18 cellular contexts compared by ENCODE assay signal in the genomic region with DNA sequence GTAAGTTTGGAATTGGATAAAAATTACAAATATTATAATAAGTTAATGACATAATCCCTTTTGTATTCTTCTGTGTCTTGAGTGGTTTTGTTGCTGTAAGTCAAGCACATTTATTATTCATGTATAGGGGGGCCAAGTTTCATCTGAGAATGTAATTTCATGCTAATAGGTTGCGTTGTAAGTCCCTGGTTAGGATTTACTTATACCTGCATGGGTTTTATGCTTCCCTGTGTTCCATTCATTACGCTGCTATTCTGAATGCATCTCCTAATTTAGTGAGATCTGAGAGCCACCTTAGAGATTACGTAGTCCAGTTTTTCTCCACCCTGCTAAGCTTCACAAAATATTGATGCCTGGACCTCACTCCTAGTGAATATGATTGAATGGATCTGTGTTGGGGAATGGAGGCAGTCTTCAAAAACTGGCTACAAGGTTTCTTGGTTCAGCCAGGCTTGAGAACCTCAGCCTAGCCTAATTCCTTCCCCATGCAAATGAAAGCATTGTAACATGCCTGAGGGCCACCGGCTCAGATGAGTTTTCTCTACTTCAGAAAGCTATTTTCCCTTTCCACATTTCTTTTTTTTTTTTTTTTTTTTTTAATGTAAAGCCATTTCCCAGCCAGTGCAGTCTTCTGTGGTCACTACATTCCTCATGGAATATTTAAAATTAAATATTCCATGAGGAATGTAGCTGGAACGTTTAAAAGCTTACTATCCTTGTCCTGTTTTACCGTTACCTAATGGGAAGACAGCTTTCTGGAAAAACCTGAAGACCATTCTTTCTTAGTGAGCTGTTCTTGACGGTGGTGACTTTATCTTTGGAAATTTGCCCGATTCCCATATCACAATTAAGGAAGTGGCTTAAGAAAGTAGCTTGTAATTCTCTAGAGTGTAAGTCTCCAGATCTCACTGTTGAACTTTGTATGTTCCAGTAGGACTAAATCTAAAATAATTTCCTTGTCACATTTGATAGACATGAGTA. TPM values are rescaled to one million over a fixed set of nuclear protein-coding genes. Genes with fewer than 3 reads are reported as not detected.
A peak's percentile ranks its signal among the peaks of the same experiment; 100 is the strongest.
DNase-seq lines count a peak whose midpoint lies in the region; ATAC-seq and TF ChIP-seq lines count a peak whose summit lies in the region.
"Had no signal": no experiment of that assay in that cellular context is flagged by ENCODE, and none has a peak within 500 bp of the region (broad histone marks: within the 10 kb centered on the region; RNA-seq: fewer than 3 reads in every experiment).

No MANE protein-coding gene starts in this region.

- POLR2A ChIA-PET in PC-3 (lab: Charles Lee; ENCODE audit: unreplicated experiment) = no interaction called here

- CTCF ChIA-PET in PC-3 (lab: Charles Lee) = interaction anchor here (0.6 kb wide), 3 partner anchors 8 to 77 kb away, joined by 3 to 4 read pairs (median 4); no protein-coding TSS in a partner anchor

- no peak overlapping the region for H3K18ac ChIP-seq in mesendoderm (ENCODE audit: low read length)

- ATAC-seq in PC-3 (peak; percentile 62), esophagus mucosa (no peak), HG03097 (IDR thresholded peaks at IDR 0.05; ENCODE audit: low FRiP score, unreplicated experiment) (no peak)
- ATAC-seq: gastroesophageal sphincter; left colon; natural killer cell treated with Interleukin-12 subunit alpha and Interleukin-12 subunit beta and Interleukin-15 and Interleukin-18, amount 100 ng/mL, for 72 hours had no signal

- H3K9me2 ChIP-seq in PC-3 (replicated peaks; ENCODE audit: low read length) = no peaks in the 10 kb centered on the region
- H3K9me2 ChIP-seq in hepatocyte (replicated peaks; ENCODE audit: insufficient read depth) = no peaks in the 10 kb centered on the region

- H3K9ac ChIP-seq in PC-3 (ENCODE audit: low read length) (no peak overlapping the region), mesendoderm (ENCODE audit: low read length) (no peak overlapping the region)

- no peak overlapping the region for H4K8ac ChIP-seq in mesendoderm (ENCODE audit: low read depth, low read length)

- H4K20me1 ChIP-seq in PC-3 (ENCODE audit: low read length) = no peaks in the 10 kb centered on the region
- no peaks in the 10 kb centered on the region for H4K20me1 ChIP-seq in hepatocyte (ENCODE audit: insufficient read depth, poor library complexity, severe bottlenecking)

- peaks cover 18% of the 10 kb centered on the region for H3K4me1 ChIP-seq in PC-3 (ENCODE audit: insufficient read depth, low read length)
- no peaks in the 10 kb centered on the region for H3K4me1 ChIP-seq in mesendoderm (ENCODE audit: control insufficient read depth, low read depth, low read length)
- no peaks in the 10 kb centered on the region for H3K4me1 ChIP-seq in hepatocyte (ENCODE audit: insufficient read depth)
- H3K4me1 ChIP-seq: gastroesophageal sphincter, spleen had no signal

- H2AFZ ChIP-seq in PC-3 (ENCODE audit: low read length) (no peak overlapping the region), hepatocyte (no peak overlapping the region)

- H3K36me3 ChIP-seq in PC-3 (ENCODE audit: low read depth, low read length) (no peaks in the 10 kb centered on the region), mesendoderm (ENCODE audit: control insufficient read depth, insufficient read depth, low read length) (no peaks in the 10 kb centered on the region), hepatocyte (replicated peaks; ENCODE audit: insufficient read depth, low read depth) (no peaks in the 10 kb centered on the region)
- H3K36me3 ChIP-seq: gastroesophageal sphincter, spleen had no signal

- H2BK120ac ChIP-seq in mesendoderm (ENCODE audit: low read depth, low read length) = no peak overlapping the region

- H3K23ac ChIP-seq in mesendoderm (ENCODE audit: low read length) = no peak overlapping the region

- no peak overlapping the region for H4K5ac ChIP-seq in mesendoderm (ENCODE audit: low read length)

- H2BK15ac ChIP-seq in mesendoderm (replicated peaks; ENCODE audit: low read depth) = no peak overlapping the region

- intact Hi-C loops in PC-3 (cut with micrococcal nuclease) = loop anchor here (5.0 kb wide), 1 partner anchor 42 kb away; no protein-coding TSS in a partner anchor

- TF ChIP-seq CTCF in PC-3 (conservative IDR thresholded peaks at IDR 0.05; ENCODE audit: low read depth, low read length) (no peak), choroid plexus epithelial cell (conservative IDR thresholded peaks at IDR 0.05; ENCODE audit: low read depth, low read length) (no peak), hepatocyte (IDR thresholded peaks at IDR 0.05; ENCODE audit: poor library complexity) (no peak)

- in situ Hi-C loops in Caki2 (cut with HindIII; ENCODE audit: low pct_unique_long_range_greater_than_20kb, low sequenced_read_pairs) = no loop called here

- DNase-seq in Caki2 (ENCODE audit: low read depth) = peak; percentile 66
- DNase-seq in PC-3 = peak; percentile 82
- peak; percentile 85 for DNase-seq in choroid plexus epithelial cell (ENCODE audit: low read depth)
- peak; percentile 40 for DNase-seq in mesendoderm
- no peak for DNase-seq in hepatocyte (ENCODE audit: low spot score)
- DNase-seq in DMS153 (lab: John Stamatoyannopoulos, UW) = no peak
- DNase-seq: activated B cell treated with CpG ODN at 0.5 μM for 24 hours, activated T-cell treated with anti-CD3 and anti-CD28 coated beads for 4 hours, C1 segment of cervical spinal cord, GF-D8, left colon, NCI-H510A treated with DMSO at 0.1 percent for 48 hours, spleen had no signal

- H3K79me2 ChIP-seq in PC-3 (ENCODE audit: low read length) (no peaks in the 10 kb centered on the region), mesendoderm (ENCODE audit: control insufficient read depth, insufficient read depth, low read length) (no peaks in the 10 kb centered on the region), hepatocyte (peaks cover 51% of the 10 kb centered on the region)

- peaks cover 3% of the 10 kb centered on the region for H3F3A ChIP-seq in PC-3 (ENCODE audit: low read length, unreplicated experiment)

- peak overlapping the region; percentile 43 for H3K27ac ChIP-seq in PC-3 (ENCODE audit: low read length)
- H3K27ac ChIP-seq in mesendoderm (ENCODE audit: low read depth, low read length) = no peak overlapping the region
- H3K27ac ChIP-seq in hepatocyte = no peak overlapping the region
- H3K27ac ChIP-seq: gastroesophageal sphincter, HL-60, spleen had no signal

- H3K79me1 ChIP-seq in mesendoderm (ENCODE audit: low read length) = no peaks in the 10 kb centered on the region

- BruUV-seq in PC-3 (replicated peaks; lab: Mats Ljungman, UMichigan) = no TSS peak

- H2AK5ac ChIP-seq in mesendoderm (ENCODE audit: low read length) = no peak overlapping the region

- H3K27me3 ChIP-seq in PC-3 (ENCODE audit: low read length) (no peaks in the 10 kb centered on the region), mesendoderm (ENCODE audit: insufficient read depth, low read length, poor library complexity) (no peaks in the 10 kb centered on the region), hepatocyte (no peaks in the 10 kb centered on the region)
- H3K27me3 ChIP-seq: gastroesophageal sphincter, spleen had no signal

- no CpG with 5 or more reads among the region's 8 CpGs for WGBS in mesendoderm (ENCODE audit: extremely low coverage, insufficient coverage, low lambda C conversion rate)
- 82% methylated on average over 8 of the region's 8 CpGs for WGBS in hepatocyte (ENCODE audit: low lambda C conversion rate, missing lambda C conversion rate)

- H3K56ac ChIP-seq in mesendoderm (ENCODE audit: low read length) = no peak overlapping the region

- H2BK5ac ChIP-seq in mesendoderm (ENCODE audit: low read length) = no peak overlapping the region

- H3K4ac ChIP-seq in mesendoderm (ENCODE audit: low read depth, low read length) = no peak overlapping the region

- H3K4me2 ChIP-seq in PC-3 (ENCODE audit: low read length) (peak overlapping the region; percentile 41), mesendoderm (ENCODE audit: low read length) (no peak overlapping the region), hepatocyte (no peak overlapping the region)

- H3K9me3 ChIP-seq in PC-3 (ENCODE audit: low read length) = no peaks in the 10 kb centered on the region
- H3K9me3 ChIP-seq in hepatocyte (ENCODE audit: low read depth) = no peaks in the 10 kb centered on the region
- H3K9me3 ChIP-seq: gastroesophageal sphincter, spleen had no signal

- H3K4me3 ChIP-seq in PC-3 (ENCODE audit: low read length) (no peak overlapping the region), choroid plexus epithelial cell (ENCODE audit: low read depth, low read length) (no peak overlapping the region), mesendoderm (ENCODE audit: low read length) (no peak overlapping the region), hepatocyte (no peak overlapping the region)
- H3K4me3 ChIP-seq: gastroesophageal sphincter, spleen had no signal

RNA-seq across cellular contexts. Expression of a gene that starts 16.0 kb away (rescaled TPM):
- total RNA-seq in Caki2 (2014; rRNA removed; shearing (Covaris generic); ENCODE audit: low replicate concordance) = 77.9 and 83.8 TPM in 2 replicates
- 16.4 and 17.3 TPM in 2 replicates for total RNA-seq in PC-3 (2014; rRNA removed)
- 12.7 TPM for polyA plus RNA-seq in mesendoderm (2013, experiment 1 of 2)
- 12.6 TPM for polyA plus RNA-seq in mesendoderm (2013, experiment 2 of 2)
- 47.0 and 58.0 TPM in 2 replicates for total RNA-seq in hepatocyte
- polyA plus RNA-seq in hepatocyte = 38.3 and 39.5 TPM in 2 replicates
- total RNA-seq in esophagus mucosa = 10.4 TPM
- total RNA-seq: activated B cell treated with CpG ODN at 0.5 μM for 24 hours had no signal

Comparison
In these comparisons a context has a peak if more than half of its experiments do, and no peak if none do; other contexts are left out.
1. DNase-seq: peak in Caki2 (single experiment), PC-3 (single experiment), choroid plexus epithelial cell (single experiment) and mesendoderm (single experiment); none in hepatocyte (single experiment) and DMS153 (single experiment).